ENCODE assay signal across 1 cellular context in genomic region chr15:74616020-74616939, GRCh38.
TF ChIP-seq lines count a peak whose summit lies in the region.

No MANE protein-coding gene starts in this region.

TF ChIP-seq in HepG2, 621 proteins besides CTCF, POLR2A, EP300 and RAD21 (continued from another document and continues in another):
- no peak for TF ChIP-seq ZBTB33 (CRISPR knock-in tag; IDR thresholded peaks at IDR 0.05)
- TF ChIP-seq ZNF780A (CRISPR knock-in tag; IDR thresholded peaks at IDR 0.05): no peak
- TF ChIP-seq ZSCAN21 (CRISPR knock-in tag; IDR thresholded peaks at IDR 0.05; ENCODE audit: borderline replicate concordance): no peak
- no peak for TF ChIP-seq ZNF567 (CRISPR knock-in tag; IDR thresholded peaks at IDR 0.05; ENCODE audit: borderline replicate concordance)
- TF ChIP-seq ZNF564 (CRISPR knock-in tag; IDR thresholded peaks at IDR 0.05): no peak
- TF ChIP-seq KMT2B (CRISPR knock-in tag; IDR thresholded peaks at IDR 0.05): peak; percentile 7; the same call in 1 of the 2 replicates
- no peak for TF ChIP-seq ZBTB8A (CRISPR knock-in tag; IDR thresholded peaks at IDR 0.05; ENCODE audit: borderline replicate concordance, low read depth)
- TF ChIP-seq JUND (CRISPR knock-in tag; IDR thresholded peaks at IDR 0.05): no peak
- TF ChIP-seq SAP130 (CRISPR knock-in tag; IDR thresholded peaks at IDR 0.05; ENCODE audit: low read depth): no peak
- TF ChIP-seq, protein P1, sequence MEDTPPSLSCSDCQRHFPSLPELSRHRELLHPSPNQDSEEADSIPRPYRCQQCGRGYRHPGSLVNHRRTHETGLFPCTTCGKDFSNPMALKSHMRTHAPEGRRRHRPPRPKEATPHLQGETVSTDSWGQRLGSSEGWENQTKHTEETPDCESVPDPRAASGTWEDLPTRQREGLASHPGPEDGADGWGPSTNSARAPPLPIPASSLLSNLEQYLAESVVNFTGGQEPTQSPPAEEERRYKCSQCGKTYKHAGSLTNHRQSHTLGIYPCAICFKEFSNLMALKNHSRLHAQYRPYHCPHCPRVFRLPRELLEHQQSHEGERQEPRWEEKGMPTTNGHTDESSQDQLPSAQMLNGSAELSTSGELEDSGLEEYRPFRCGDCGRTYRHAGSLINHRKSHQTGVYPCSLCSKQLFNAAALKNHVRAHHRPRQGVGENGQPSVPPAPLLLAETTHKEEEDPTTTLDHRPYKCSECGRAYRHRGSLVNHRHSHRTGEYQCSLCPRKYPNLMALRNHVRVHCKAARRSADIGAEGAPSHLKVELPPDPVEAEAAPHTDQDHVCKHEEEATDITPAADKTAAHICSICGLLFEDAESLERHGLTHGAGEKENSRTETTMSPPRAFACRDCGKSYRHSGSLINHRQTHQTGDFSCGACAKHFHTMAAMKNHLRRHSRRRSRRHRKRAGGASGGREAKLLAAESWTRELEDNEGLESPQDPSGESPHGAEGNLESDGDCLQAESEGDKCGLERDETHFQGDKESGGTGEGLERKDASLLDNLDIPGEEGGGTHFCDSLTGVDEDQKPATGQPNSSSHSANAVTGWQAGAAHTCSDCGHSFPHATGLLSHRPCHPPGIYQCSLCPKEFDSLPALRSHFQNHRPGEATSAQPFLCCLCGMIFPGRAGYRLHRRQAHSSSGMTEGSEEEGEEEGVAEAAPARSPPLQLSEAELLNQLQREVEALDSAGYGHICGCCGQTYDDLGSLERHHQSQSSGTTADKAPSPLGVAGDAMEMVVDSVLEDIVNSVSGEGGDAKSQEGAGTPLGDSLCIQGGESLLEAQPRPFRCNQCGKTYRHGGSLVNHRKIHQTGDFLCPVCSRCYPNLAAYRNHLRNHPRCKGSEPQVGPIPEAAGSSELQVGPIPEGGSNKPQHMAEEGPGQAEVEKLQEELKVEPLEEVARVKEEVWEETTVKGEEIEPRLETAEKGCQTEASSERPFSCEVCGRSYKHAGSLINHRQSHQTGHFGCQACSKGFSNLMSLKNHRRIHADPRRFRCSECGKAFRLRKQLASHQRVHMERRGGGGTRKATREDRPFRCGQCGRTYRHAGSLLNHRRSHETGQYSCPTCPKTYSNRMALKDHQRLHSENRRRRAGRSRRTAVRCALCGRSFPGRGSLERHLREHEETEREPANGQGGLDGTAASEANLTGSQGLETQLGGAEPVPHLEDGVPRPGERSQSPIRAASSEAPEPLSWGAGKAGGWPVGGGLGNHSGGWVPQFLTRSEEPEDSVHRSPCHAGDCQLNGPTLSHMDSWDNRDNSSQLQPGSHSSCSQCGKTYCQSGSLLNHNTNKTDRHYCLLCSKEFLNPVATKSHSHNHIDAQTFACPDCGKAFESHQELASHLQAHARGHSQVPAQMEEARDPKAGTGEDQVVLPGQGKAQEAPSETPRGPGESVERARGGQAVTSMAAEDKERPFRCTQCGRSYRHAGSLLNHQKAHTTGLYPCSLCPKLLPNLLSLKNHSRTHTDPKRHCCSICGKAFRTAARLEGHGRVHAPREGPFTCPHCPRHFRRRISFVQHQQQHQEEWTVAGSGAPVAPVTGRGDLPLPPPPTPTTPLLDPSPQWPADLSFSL (CRISPR knock-in tag; IDR thresholded peaks at IDR 0.05): no peak
- TF ChIP-seq RARG (CRISPR knock-in tag; IDR thresholded peaks at IDR 0.05; ENCODE audit: low read depth): no peak
- TF ChIP-seq RCOR2 (CRISPR knock-in tag; IDR thresholded peaks at IDR 0.05): no peak
- TF ChIP-seq PRMT3 (CRISPR knock-in tag; IDR thresholded peaks at IDR 0.05; ENCODE audit: borderline replicate concordance, low read depth): no peak
- 0 out of 2 replicates have a peak, but pooled peaks have one; percentile 2 for TF ChIP-seq ZNF335 (CRISPR knock-in tag; IDR thresholded peaks at IDR 0.05)
- no peak for TF ChIP-seq NR0B2 (CRISPR knock-in tag; IDR thresholded peaks at IDR 0.05)
- TF ChIP-seq TOPORS (CRISPR knock-in tag; IDR thresholded peaks at IDR 0.05): no peak
- TF ChIP-seq TFE3 (CRISPR knock-in tag; IDR thresholded peaks at IDR 0.05): no peak
- TF ChIP-seq SMAD9 (CRISPR knock-in tag; IDR thresholded peaks at IDR 0.05): no peak
- TF ChIP-seq ZNF44 (CRISPR knock-in tag; IDR thresholded peaks at IDR 0.05): no peak
- peak; percentile 56; the same call in 1 of the 2 replicates for TF ChIP-seq ZNF263 (CRISPR knock-in tag; IDR thresholded peaks at IDR 0.05)
- 0 out of 2 replicates have a peak, but pooled peaks have one; percentile 66 for TF ChIP-seq SNAI1 (CRISPR knock-in tag; IDR thresholded peaks at IDR 0.05; ENCODE audit: borderline replicate concordance)
- TF ChIP-seq KLF11 (CRISPR knock-in tag; IDR thresholded peaks at IDR 0.05): no peak
- peak; percentile 62; the same call in 1 of the 2 replicates for TF ChIP-seq ZNF317 (CRISPR knock-in tag; IDR thresholded peaks at IDR 0.05)
- TF ChIP-seq ZNF709 (CRISPR knock-in tag; IDR thresholded peaks at IDR 0.05): no peak
- no peak for TF ChIP-seq ZKSCAN8 (CRISPR knock-in tag; IDR thresholded peaks at IDR 0.05; ENCODE audit: borderline replicate concordance)
- TF ChIP-seq, protein P2, sequence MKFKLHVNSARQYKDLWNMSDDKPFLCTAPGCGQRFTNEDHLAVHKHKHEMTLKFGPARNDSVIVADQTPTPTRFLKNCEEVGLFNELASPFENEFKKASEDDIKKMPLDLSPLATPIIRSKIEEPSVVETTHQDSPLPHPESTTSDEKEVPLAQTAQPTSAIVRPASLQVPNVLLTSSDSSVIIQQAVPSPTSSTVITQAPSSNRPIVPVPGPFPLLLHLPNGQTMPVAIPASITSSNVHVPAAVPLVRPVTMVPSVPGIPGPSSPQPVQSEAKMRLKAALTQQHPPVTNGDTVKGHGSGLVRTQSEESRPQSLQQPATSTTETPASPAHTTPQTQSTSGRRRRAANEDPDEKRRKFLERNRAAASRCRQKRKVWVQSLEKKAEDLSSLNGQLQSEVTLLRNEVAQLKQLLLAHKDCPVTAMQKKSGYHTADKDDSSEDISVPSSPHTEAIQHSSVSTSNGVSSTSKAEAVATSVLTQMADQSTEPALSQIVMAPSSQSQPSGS (CRISPR knock-in tag; IDR thresholded peaks at IDR 0.05): no peak
- no peak for TF ChIP-seq SMARCE1 (IDR thresholded peaks at IDR 0.05; ENCODE audit: borderline replicate concordance)
- no peak for TF ChIP-seq ZNF367 (CRISPR knock-in tag; IDR thresholded peaks at IDR 0.05; ENCODE audit: borderline replicate concordance)
- no peak for TF ChIP-seq PPARG (CRISPR knock-in tag; conservative IDR thresholded peaks at IDR 0.05)
- TF ChIP-seq NFE2L2 (IDR thresholded peaks at IDR 0.05; ENCODE audit: low read length): no peak
- no peak for TF ChIP-seq MAFF (IDR thresholded peaks at IDR 0.05; ENCODE audit: low read depth, low read length)
- TF ChIP-seq BORCS8-MEF2B (CRISPR knock-in tag; IDR thresholded peaks at IDR 0.05): 0 out of 2 replicates have a peak, but pooled peaks have one; percentile 25
- peak; percentile 26 for TF ChIP-seq HNF4A (CRISPR knock-in tag; IDR thresholded peaks at IDR 0.05)
- TF ChIP-seq ZNF235 (CRISPR knock-in tag; IDR thresholded peaks at IDR 0.05; ENCODE audit: borderline replicate concordance): no peak
- TF ChIP-seq HMGXB4 (CRISPR knock-in tag; IDR thresholded peaks at IDR 0.05; ENCODE audit: borderline replicate concordance in 1 of 2, low read depth in 1 of 2): 0 out of 4 replicates have a peak, but pooled peaks have one; percentile 5 to 44
- no peak for TF ChIP-seq KDM2A (CRISPR knock-in tag; IDR thresholded peaks at IDR 0.05; ENCODE audit: borderline replicate concordance, low read depth)
- 0 out of 2 replicates have a peak, but pooled peaks have one; percentile 56 for TF ChIP-seq ZNF530 (CRISPR knock-in tag; IDR thresholded peaks at IDR 0.05; ENCODE audit: low read depth)
- no peak for TF ChIP-seq ZNF7 (CRISPR knock-in tag; IDR thresholded peaks at IDR 0.05)
- no peak for TF ChIP-seq SOX5 (CRISPR knock-in tag; IDR thresholded peaks at IDR 0.05; ENCODE audit: borderline replicate concordance)
- TF ChIP-seq, protein P3, sequence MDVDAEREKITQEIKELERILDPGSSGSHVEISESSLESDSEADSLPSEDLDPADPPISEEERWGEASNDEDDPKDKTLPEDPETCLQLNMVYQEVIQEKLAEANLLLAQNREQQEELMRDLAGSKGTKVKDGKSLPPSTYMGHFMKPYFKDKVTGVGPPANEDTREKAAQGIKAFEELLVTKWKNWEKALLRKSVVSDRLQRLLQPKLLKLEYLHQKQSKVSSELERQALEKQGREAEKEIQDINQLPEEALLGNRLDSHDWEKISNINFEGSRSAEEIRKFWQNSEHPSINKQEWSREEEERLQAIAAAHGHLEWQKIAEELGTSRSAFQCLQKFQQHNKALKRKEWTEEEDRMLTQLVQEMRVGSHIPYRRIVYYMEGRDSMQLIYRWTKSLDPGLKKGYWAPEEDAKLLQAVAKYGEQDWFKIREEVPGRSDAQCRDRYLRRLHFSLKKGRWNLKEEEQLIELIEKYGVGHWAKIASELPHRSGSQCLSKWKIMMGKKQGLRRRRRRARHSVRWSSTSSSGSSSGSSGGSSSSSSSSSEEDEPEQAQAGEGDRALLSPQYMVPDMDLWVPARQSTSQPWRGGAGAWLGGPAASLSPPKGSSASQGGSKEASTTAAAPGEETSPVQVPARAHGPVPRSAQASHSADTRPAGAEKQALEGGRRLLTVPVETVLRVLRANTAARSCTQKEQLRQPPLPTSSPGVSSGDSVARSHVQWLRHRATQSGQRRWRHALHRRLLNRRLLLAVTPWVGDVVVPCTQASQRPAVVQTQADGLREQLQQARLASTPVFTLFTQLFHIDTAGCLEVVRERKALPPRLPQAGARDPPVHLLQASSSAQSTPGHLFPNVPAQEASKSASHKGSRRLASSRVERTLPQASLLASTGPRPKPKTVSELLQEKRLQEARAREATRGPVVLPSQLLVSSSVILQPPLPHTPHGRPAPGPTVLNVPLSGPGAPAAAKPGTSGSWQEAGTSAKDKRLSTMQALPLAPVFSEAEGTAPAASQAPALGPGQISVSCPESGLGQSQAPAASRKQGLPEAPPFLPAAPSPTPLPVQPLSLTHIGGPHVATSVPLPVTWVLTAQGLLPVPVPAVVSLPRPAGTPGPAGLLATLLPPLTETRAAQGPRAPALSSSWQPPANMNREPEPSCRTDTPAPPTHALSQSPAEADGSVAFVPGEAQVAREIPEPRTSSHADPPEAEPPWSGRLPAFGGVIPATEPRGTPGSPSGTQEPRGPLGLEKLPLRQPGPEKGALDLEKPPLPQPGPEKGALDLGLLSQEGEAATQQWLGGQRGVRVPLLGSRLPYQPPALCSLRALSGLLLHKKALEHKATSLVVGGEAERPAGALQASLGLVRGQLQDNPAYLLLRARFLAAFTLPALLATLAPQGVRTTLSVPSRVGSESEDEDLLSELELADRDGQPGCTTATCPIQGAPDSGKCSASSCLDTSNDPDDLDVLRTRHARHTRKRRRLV (CRISPR knock-in tag; IDR thresholded peaks at IDR 0.05): 0 out of 2 replicates have a peak, but pooled peaks have one; percentile 38
- no peak for TF ChIP-seq ZNF761 (CRISPR knock-in tag; conservative IDR thresholded peaks at IDR 0.05)
- no peak for TF ChIP-seq LBX2 (CRISPR knock-in tag; IDR thresholded peaks at IDR 0.05; ENCODE audit: borderline replicate concordance)
- TF ChIP-seq FOXA1 (IDR thresholded peaks at IDR 0.05): no peak
- TF ChIP-seq FOXA1 (CRISPR knock-in tag; IDR thresholded peaks at IDR 0.05): no peak
- peak; percentile 51; the same call in 1 of the 2 replicates for TF ChIP-seq ZBTB7A (CRISPR knock-in tag; IDR thresholded peaks at IDR 0.05)
